ENCODE assay signal across 6 cellular contexts in the genomic region with DNA sequence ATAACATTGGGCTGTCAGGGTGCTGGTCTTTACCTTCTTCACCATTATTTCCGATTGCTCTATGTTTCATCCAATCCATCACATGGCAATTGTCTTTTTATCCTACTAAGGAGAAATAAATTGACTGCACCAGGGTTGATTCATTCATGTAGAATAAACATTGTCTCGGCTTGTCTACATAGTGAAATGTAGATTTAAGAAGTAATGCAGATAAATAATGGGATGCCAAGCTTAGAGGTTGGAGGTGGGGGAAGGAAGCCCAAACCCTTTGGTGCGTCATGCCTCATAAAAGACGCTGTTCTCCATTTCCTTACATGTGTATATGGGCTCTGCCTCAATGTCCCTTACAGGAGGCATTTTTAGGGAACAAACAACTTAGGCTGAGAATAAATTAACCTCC.
"Had no signal": no experiment of that assay in that cellular context is flagged by ENCODE, and none has a peak within 500 bp of the region (broad histone marks: within the 10 kb centered on the region; RNA-seq: fewer than 3 reads in every experiment).

No MANE protein-coding gene starts in this region.

- H2AFZ ChIP-seq: GM23338 had no signal

- ATAC-seq: GM23338, K562 had no signal

- DNase-seq: H9, HCEC 1CT, IMR-90, KG1 had no signal

- H3K4me3 ChIP-seq: GM23338, K562 had no signal

- H3K4me2 ChIP-seq: GM23338 had no signal
